ENCODE assay signal across 12 cellular contexts in genomic region chr20:4573564-4574355, GRCh38.
DNase-seq lines count a peak whose midpoint lies in the region; ATAC-seq lines count a peak whose summit lies in the region.
"Had no signal": no experiment of that assay in that cellular context is flagged by ENCODE, and none has a peak within 500 bp of the region (broad histone marks: within the 10 kb centered on the region; RNA-seq: fewer than 3 reads in every experiment).

No MANE protein-coding gene starts in this region.

- intact Hi-C loops in activated T-helper 1 cell treated with anti-CD3 and anti-CD28 coated beads, Interleukin-12 subunit alpha, Interleukin-12 subunit beta, Interleukin-2, Interleukin-4 antibody, amounts not matched to agents 30 ng/mL and 10 ng/mL and 1 ng/mL, durations not matched to agents 14 hours and 24 hours and 36 hours (cut with micrococcal nuclease) = no loop called here

- ATAC-seq in stimulated activated naive B cell treated with anti-CD40 and anti-IgM and Interleukin-4, amounts not matched to agents 10 μg/mL and 1 μg/mL and 100 μg/mL, for 72 hours (replicated peaks) = peak; percentile 46 to 68
- ATAC-seq: right cardiac atrium had no signal

- H3K27me3 Mint-ChIP-seq in stimulated activated naive B cell treated with anti-CD40 and anti-IgM and Interleukin-4, amounts not matched to agents 10 μg/mL and 1 μg/mL and 100 μg/mL, for 72 hours = peaks cover 43 to 73% of the 10 kb centered on the region in 2 donors
- peaks cover 28% of the 10 kb centered on the region for H3K27me3 Mint-ChIP-seq in activated T-helper 1 cell treated with anti-CD3 and anti-CD28 coated beads, Interleukin-12 subunit alpha, Interleukin-12 subunit beta, Interleukin-2, Interleukin-4 antibody, amounts not matched to agents 30 ng/mL and 10 ng/mL and 1 ng/mL, durations not matched to agents 14 hours and 24 hours and 36 hours (ENCODE audit: insufficient read depth)

- H3K36me3 Mint-ChIP-seq in stimulated activated naive B cell treated with anti-CD40 and anti-IgM and Interleukin-4, amounts not matched to agents 10 μg/mL and 1 μg/mL and 100 μg/mL, for 72 hours = no peaks in the 10 kb centered on the region
- H3K36me3 Mint-ChIP-seq in activated T-helper 1 cell treated with anti-CD3 and anti-CD28 coated beads, Interleukin-12 subunit alpha, Interleukin-12 subunit beta, Interleukin-2, Interleukin-4 antibody, amounts not matched to agents 30 ng/mL and 10 ng/mL and 1 ng/mL, durations not matched to agents 14 hours and 24 hours and 36 hours (ENCODE audit: low read depth) = no peaks in the 10 kb centered on the region

- peak overlapping the region; percentile 9; the same call in 1 of the 2 replicates for H3K4me3 ChIP-seq in SJCRH30

- H3K9me3 Mint-ChIP-seq in stimulated activated naive B cell treated with anti-CD40 and anti-IgM and Interleukin-4, amounts not matched to agents 10 μg/mL and 1 μg/mL and 100 μg/mL, for 72 hours = no peaks in the 10 kb centered on the region
- no peaks in the 10 kb centered on the region for H3K9me3 Mint-ChIP-seq in activated T-helper 1 cell treated with anti-CD3 and anti-CD28 coated beads, Interleukin-12 subunit alpha, Interleukin-12 subunit beta, Interleukin-2, Interleukin-4 antibody, amounts not matched to agents 30 ng/mL and 10 ng/mL and 1 ng/mL, durations not matched to agents 14 hours and 24 hours and 36 hours
- H3K9me3 Mint-ChIP-seq: endodermal cell had no signal

- no peak overlapping the region for H3K4me3 Mint-ChIP-seq in stimulated activated naive B cell treated with anti-CD40 and anti-IgM and Interleukin-4, amounts not matched to agents 10 μg/mL and 1 μg/mL and 100 μg/mL, for 72 hours
- no peak overlapping the region for H3K4me3 Mint-ChIP-seq in activated T-helper 1 cell treated with anti-CD3 and anti-CD28 coated beads, Interleukin-12 subunit alpha, Interleukin-12 subunit beta, Interleukin-2, Interleukin-4 antibody, amounts not matched to agents 30 ng/mL and 10 ng/mL and 1 ng/mL, durations not matched to agents 14 hours and 24 hours and 36 hours
- H3K4me3 Mint-ChIP-seq: endodermal cell had no signal

- no peak overlapping the region for H3K27ac Mint-ChIP-seq in stimulated activated naive B cell treated with anti-CD40 and anti-IgM and Interleukin-4, amounts not matched to agents 10 μg/mL and 1 μg/mL and 100 μg/mL, for 72 hours
- no peak overlapping the region for H3K27ac Mint-ChIP-seq in activated T-helper 1 cell treated with anti-CD3 and anti-CD28 coated beads, Interleukin-12 subunit alpha, Interleukin-12 subunit beta, Interleukin-2, Interleukin-4 antibody, amounts not matched to agents 30 ng/mL and 10 ng/mL and 1 ng/mL, durations not matched to agents 14 hours and 24 hours and 36 hours
- H3K27ac Mint-ChIP-seq: endodermal cell had no signal

- H3K4me1 ChIP-seq in SJCRH30 = no peaks in the 10 kb centered on the region; the same call in 1 of the 2 replicates

- no peaks in the 10 kb centered on the region for H3K36me3 ChIP-seq in SJCRH30

- DNase-seq in DMS53 (lab: John Stamatoyannopoulos, UW) = peak; percentile 27
- no peak for DNase-seq in DMS53 treated with DMSO at 0.1 percent for 48 hours (lab: John Stamatoyannopoulos, UW; ENCODE audit: unreplicated experiment)
- peak; percentile 25 to 61 for DNase-seq in SJCRH30
- peak; percentile 62 for DNase-seq in fibroblast of gingiva (ENCODE audit: low read depth)
- DNase-seq in stimulated activated naive B cell treated with anti-CD40 and anti-IgM and Interleukin-4, amounts not matched to agents 10 μg/mL and 1 μg/mL and 100 μg/mL, for 72 hours = no peak
- no peak for DNase-seq in activated CD4-positive, alpha-beta T cell treated with anti-CD3 and anti-CD28 coated beads, Interleukin-2, amount 50 U/mL, for 1 hour
- DNase-seq in activated T-helper 1 cell treated with anti-CD3 and anti-CD28 coated beads, Interleukin-12 subunit alpha, Interleukin-12 subunit beta, Interleukin-2, Interleukin-4 antibody, amounts not matched to agents 30 ng/mL and 10 ng/mL and 1 ng/mL, durations not matched to agents 14 hours and 24 hours and 36 hours (ENCODE audit: low spot score) = no peak
- DNase-seq in foreskin melanocyte = no peak
- DNase-seq: endodermal cell, right cardiac atrium had no signal

- H3K4me1 Mint-ChIP-seq in stimulated activated naive B cell treated with anti-CD40 and anti-IgM and Interleukin-4, amounts not matched to agents 10 μg/mL and 1 μg/mL and 100 μg/mL, for 72 hours = peaks cover 0 to 2% of the 10 kb centered on the region in 2 donors
- H3K4me1 Mint-ChIP-seq in activated T-helper 1 cell treated with anti-CD3 and anti-CD28 coated beads, Interleukin-12 subunit alpha, Interleukin-12 subunit beta, Interleukin-2, Interleukin-4 antibody, amounts not matched to agents 30 ng/mL and 10 ng/mL and 1 ng/mL, durations not matched to agents 14 hours and 24 hours and 36 hours (ENCODE audit: low read depth) = peaks cover 5% of the 10 kb centered on the region
- H3K4me1 Mint-ChIP-seq: endodermal cell had no signal

- H3K9me3 ChIP-seq in SJCRH30 (replicated peaks) = no peaks in the 10 kb centered on the region

- H3K27me3 ChIP-seq in SJCRH30 = no peaks in the 10 kb centered on the region; the same call in 1 of the 2 replicates

- H3K27ac ChIP-seq in SJCRH30 = peak overlapping the region; percentile 32
- H3K27ac ChIP-seq: 22Rv1, KMS-11 had no signal

Comparison
In these comparisons a context has a peak if more than half of its experiments do, and no peak if none do; other contexts are left out.
1. DNase-seq: peak in DMS53 (single experiment), SJCRH30 (2 of 2) and fibroblast of gingiva (single experiment); none in DMS53 treated with DMSO at 0.1 percent for 48 hours (single experiment), stimulated activated naive B cell treated with anti-CD40 and anti-IgM and Interleukin-4, amounts not matched to agents 10 μg/mL and 1 μg/mL and 100 μg/mL, for 72 hours (single experiment), activated CD4-positive, alpha-beta T cell treated with anti-CD3 and anti-CD28 coated beads, Interleukin-2, amount 50 U/mL, for 1 hour (single experiment), activated T-helper 1 cell treated with anti-CD3 and anti-CD28 coated beads, Interleukin-12 subunit alpha, Interleukin-12 subunit beta, Interleukin-2, Interleukin-4 antibody, amounts not matched to agents 30 ng/mL and 10 ng/mL and 1 ng/mL, durations not matched to agents 14 hours and 24 hours and 36 hours (single experiment) and foreskin melanocyte (single experiment).